In genomic region chr9:128001411-128002298, GRCh38 we compare ENCODE assay signal across 9 cellular contexts. TPM values are rescaled to one million over a fixed set of nuclear protein-coding genes. Genes with fewer than 3 reads are reported as not detected.
DNase-seq lines count a peak whose midpoint lies in the region; ATAC-seq, FAIRE-seq and TF ChIP-seq lines count a peak whose summit lies in the region.
"Had no signal": no experiment of that assay in that cellular context is flagged by ENCODE, and none has a peak within 500 bp of the region (broad histone marks: within the 10 kb centered on the region; RNA-seq: fewer than 3 reads in every experiment).

No MANE protein-coding gene starts in this region.

- no peaks in the 10 kb centered on the region for H3K9me3 Mint-ChIP-seq in T-cell
- H3K9me3 Mint-ChIP-seq: central memory CD8-positive, alpha-beta T cell had no signal

- H3K4me3 ChIP-seq in astrocyte of the spinal cord (ENCODE audit: low read depth, low read length): no peak overlapping the region
- H3K4me3 ChIP-seq in keratinocyte (ENCODE audit: control insufficient read depth in 2 of 3, extremely low read depth in 1 of 3, insufficient read depth in 2 of 3, low read depth in 1 of 3, low read length in 3 of 3): no peak overlapping the region

- no peak overlapping the region for H3K27ac ChIP-seq in keratinocyte (ENCODE audit: control insufficient read depth, insufficient read depth, low read length)

- ATAC-seq in T-cell (replicated peaks in 1 of 4) (no peak), HG02571 (IDR thresholded peaks at IDR 0.05; ENCODE audit: unreplicated experiment) (no peak)

- no peaks in the 10 kb centered on the region for H3K79me2 ChIP-seq in keratinocyte (ENCODE audit: control insufficient read depth, insufficient read depth, low read length)

- in situ Hi-C loops in astrocyte of the spinal cord (cut with HindIII; ENCODE audit: low sequenced_read_pairs): no loop called here

- H3K36me3 ChIP-seq in keratinocyte (ENCODE audit: control insufficient read depth in 2 of 2, extremely low read depth in 1 of 2, insufficient read depth in 2 of 2, low read length in 2 of 2): no peaks in the 10 kb centered on the region

- no peak for TF ChIP-seq CTCF in astrocyte of the spinal cord (IDR thresholded peaks at IDR 0.05; ENCODE audit: low read depth, low read length)
- TF ChIP-seq CTCF in keratinocyte (optimal IDR thresholded peaks at IDR 0.05 in 1 of 3, IDR thresholded peaks at IDR 0.05 in 1 of 3, conservative IDR thresholded peaks at IDR 0.05 in 1 of 3; ENCODE audit: extremely low read depth in 1 of 3, insufficient read depth in 2 of 3, low read length in 3 of 3): no peak

- peaks cover 1% of the 10 kb centered on the region for H3K4me1 ChIP-seq in keratinocyte (ENCODE audit: control insufficient read depth, extremely low read depth, insufficient read depth, low read length)

- H4K20me1 ChIP-seq in keratinocyte (ENCODE audit: control insufficient read depth, extremely low read depth, insufficient read depth, low read length): no peaks in the 10 kb centered on the region

- H3K27ac Mint-ChIP-seq in T-cell: no peak overlapping the region

- no peaks in the 10 kb centered on the region for H3K9me3 ChIP-seq in keratinocyte (ENCODE audit: control insufficient read depth, low read depth, low read length)

- FAIRE-seq in keratinocyte (lab: Jason Lieb, UNC) (no peak), urothelium cell line (lab: Jason Lieb, UNC) (no peak)

- H3K4me2 ChIP-seq in keratinocyte (ENCODE audit: control insufficient read depth, extremely low read depth, insufficient read depth, low read depth, low read length): no peak overlapping the region

- CTCF ChIA-PET in T-cell (lab: Charles Lee): interaction anchor here in 1 of 2 donors (0.6 kb wide), 1 partner anchor 46 kb away, joined by 3 read pairs; no protein-coding TSS in a partner anchor

- H3K27me3 ChIP-seq in keratinocyte (ENCODE audit: control insufficient read depth, extremely low read depth, insufficient read depth, low read length): no peaks in the 10 kb centered on the region

- H3K9ac ChIP-seq in keratinocyte (ENCODE audit: control insufficient read depth, extremely low read depth, insufficient read depth, low read length): no peak overlapping the region

- dilution Hi-C loops in keratinocyte (cut with MboI; ENCODE audit: extremely low pct_ligation_motif_present, low sequenced_read_pairs): no loop called here

- H2AFZ ChIP-seq in keratinocyte (ENCODE audit: control insufficient read depth, low read length): peak overlapping the region; percentile 12

- POLR2A ChIA-PET in T-cell (lab: Charles Lee): no interaction called here

- no peaks in the 10 kb centered on the region for H3K9me1 ChIP-seq in keratinocyte (ENCODE audit: control insufficient read depth, extremely low read depth, insufficient read depth, low read length)

- H3K36me3 Mint-ChIP-seq in T-cell: no peaks in the 10 kb centered on the region

- no peaks in the 10 kb centered on the region for H3K27me3 Mint-ChIP-seq in T-cell
- H3K27me3 Mint-ChIP-seq: central memory CD8-positive, alpha-beta T cell had no signal

- H3K4me3 Mint-ChIP-seq in T-cell: no peak overlapping the region
- H3K4me3 Mint-ChIP-seq: central memory CD8-positive, alpha-beta T cell had no signal

- DNase-seq in HT-29 (ENCODE audit: low spot score) (peak; percentile 78), astrocyte of the spinal cord (ENCODE audit: low read depth, low spot score) (peak; percentile 77), keratinocyte (ENCODE audit: low read depth, low spot score) (no peak), urothelium cell line (ENCODE audit: low spot score) (peak; percentile 57), T-cell (no peak), T-helper 9 cell (no peak)
- DNase-seq: activated CD4-positive, CD25-positive, alpha-beta regulatory T cell had no signal

- H3K4me1 Mint-ChIP-seq in T-cell: peaks cover 26 to 47% (median 35%) of the 10 kb centered on the region in 3 donors

RNA-seq across cellular contexts. Expression of gene EEIG1, which starts 20.9 kb away (rescaled TPM):
- 36.0 and 45.3 TPM in 2 replicates for total RNA-seq in HT-29 (2014; rRNA removed; shearing (Covaris generic))
- polyA plus RNA-seq in keratinocyte: 3.7 to 8.6 TPM (median 7.0 TPM) in 3 replicates
- 7.3 TPM for polyA plus RNA-seq in keratinocyte (2011; ENCODE audit: low read depth)
- polyA plus RNA-seq in keratinocyte (2011; cell fraction: cytosol; rRNA removed): 6.1 and 15.3 TPM in 2 replicates
- polyA plus RNA-seq in keratinocyte (2011; cell fraction: nucleus; rRNA removed): 14.2 and 16.9 TPM in 2 replicates
- polyA plus RNA-seq in keratinocyte (2012; ENCODE audit: low replicate concordance): 11.2 and 32.3 TPM in 2 replicates
- 4.9 to 22.6 TPM (median 11.4 TPM) in 3 replicates for polyA minus RNA-seq in keratinocyte
- polyA minus RNA-seq in keratinocyte (2011; cell fraction: cytosol; rRNA and poly(A)+ RNA removed): 5.0 TPM
- 3.8 and 8.9 TPM in 2 replicates for polyA minus RNA-seq in keratinocyte (2011; cell fraction: nucleus; rRNA and poly(A)+ RNA removed)
- 100 to 1,000 TPM; 351 to 746 (median 698) TPM for total RNA-seq in T-cell

Comparison
In these comparisons a context has a peak if more than half of its experiments do, and no peak if none do; other contexts are left out.
1. DNase-seq: peak in HT-29 (single experiment), astrocyte of the spinal cord (single experiment) and urothelium cell line (single experiment); none in keratinocyte (single experiment), T-cell (0 of 34) and T-helper 9 cell (single experiment).